In the genomic region with DNA sequence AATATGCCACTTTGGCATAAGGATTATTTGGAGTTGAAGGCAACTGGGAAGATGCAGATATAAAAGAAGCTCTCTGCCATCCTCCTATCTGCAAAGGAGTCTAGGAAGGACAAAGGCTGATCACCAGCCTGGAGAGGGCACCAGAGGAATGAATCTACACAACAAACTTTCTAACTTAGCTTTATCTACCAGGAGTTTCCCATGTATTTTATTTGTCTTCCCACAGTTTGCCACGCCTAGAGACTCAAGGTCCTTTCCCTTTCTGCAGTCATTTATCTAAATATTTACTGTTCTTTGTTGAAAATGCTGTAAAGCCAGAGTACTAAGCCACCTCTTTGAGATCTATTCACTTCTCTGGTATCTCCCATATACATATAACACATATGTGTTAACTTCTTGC, we compare ENCODE assay signal across 9 cellular contexts. TPM values are rescaled to one million over a fixed set of nuclear protein-coding genes. Genes with fewer than 3 reads are reported as not detected.
A peak's percentile ranks its signal among the peaks of the same experiment; 100 is the strongest.
DNase-seq lines count a peak whose midpoint lies in the region; ATAC-seq and TF ChIP-seq lines count a peak whose summit lies in the region.
"Had no signal": no experiment of that assay in that cellular context is flagged by ENCODE, and none has a peak within 500 bp of the region (broad histone marks: within the 10 kb centered on the region; RNA-seq: fewer than 3 reads in every experiment).

No MANE protein-coding gene starts in this region.

- H3K4me3 Mint-ChIP-seq in MCF 10A (ENCODE audit: unreplicated experiment), result no peak overlapping the region
- no peak overlapping the region for H3K4me3 Mint-ChIP-seq in CD8-positive, alpha-beta memory T cell

- CTCF ChIA-PET in MCF 10A (lab: Yijun Ruan, JAX), result interaction anchor here (0.6 to 3.0 kb wide), 31 partner anchors 9 to 150 kb away, joined by 3 to 33 read pairs (median 5); partner anchors contain the start of gene EIF2AK4
- CTCF ChIA-PET in CD8-positive, alpha-beta memory T cell (lab: Charles Lee), result no interaction called here

- H3K36me3 Mint-ChIP-seq in MCF 10A (ENCODE audit: insufficient read depth, unreplicated experiment), result no peaks in the 10 kb centered on the region
- H3K36me3 Mint-ChIP-seq in CD8-positive, alpha-beta memory T cell, result no peaks in the 10 kb centered on the region

- no peak overlapping the region for H3K27ac ChIP-seq in breast epithelium
- H3K27ac ChIP-seq in SJSA1, result peak overlapping the region; percentile 8; the same call in 1 of the 2 replicates
- peak overlapping the region in 3 of 4 donors; percentile 60 to 66 (median 62) for H3K27ac ChIP-seq in transverse colon
- no peak overlapping the region for H3K27ac ChIP-seq in CD8-positive, alpha-beta memory T cell (ENCODE audit: low read depth, low read length)
- H3K27ac ChIP-seq: skin epidermis had no signal

- no peaks in the 10 kb centered on the region for H3K27me3 Mint-ChIP-seq in MCF 10A (ENCODE audit: insufficient read depth, unreplicated experiment)
- peaks cover 13 to 33% of the 10 kb centered on the region in 2 donors for H3K27me3 Mint-ChIP-seq in CD8-positive, alpha-beta memory T cell

- ATAC-seq in GM21447 (IDR thresholded peaks at IDR 0.05; ENCODE audit: unreplicated experiment) (no peak), GM19452 (IDR thresholded peaks at IDR 0.05; ENCODE audit: unreplicated experiment) (no peak)

- POLR2A ChIA-PET in MCF 10A (lab: Yijun Ruan, JAX), result interaction anchor here (0.6 to 2.4 kb wide), 9 partner anchors 9 to 151 kb away, joined by 3 to 24 read pairs (median 3); partner anchors contain the start of gene EIF2AK4
- POLR2A ChIA-PET in CD8-positive, alpha-beta memory T cell (lab: Charles Lee), result no interaction called here

- H3K27ac Mint-ChIP-seq in MCF 10A (ENCODE audit: low read depth, unreplicated experiment), result peak overlapping the region; percentile 85
- no peak overlapping the region for H3K27ac Mint-ChIP-seq in CD8-positive, alpha-beta memory T cell

- no peaks in the 10 kb centered on the region for H3K36me3 ChIP-seq in breast epithelium
- H3K36me3 ChIP-seq in SJSA1, result peaks cover 20% of the 10 kb centered on the region
- no peaks in the 10 kb centered on the region for H3K36me3 ChIP-seq in transverse colon
- no peaks in the 10 kb centered on the region for H3K36me3 ChIP-seq in CD8-positive, alpha-beta memory T cell (ENCODE audit: insufficient read depth, low read length)

- no TSS peak for BruUV-seq in MCF 10A (replicated peaks; lab: Mats Ljungman, UMichigan)

- in situ Hi-C loops in transverse colon (cut with MboI; ENCODE audit: low pct_ligation_motif_present in 1 of 4, low pct_unique_long_range_greater_than_20kb in 1 of 4, low sequenced_read_pairs in 3 of 4), result no loop called here

- H3K9me3 ChIP-seq in breast epithelium (no peaks in the 10 kb centered on the region), SJSA1 (replicated peaks) (no peaks in the 10 kb centered on the region), transverse colon (no peaks in the 10 kb centered on the region)
- no peaks in the 10 kb centered on the region for H3K9me3 ChIP-seq in CD8-positive, alpha-beta memory T cell (ENCODE audit: low read length)

- TF ChIP-seq POLR2A in breast epithelium (IDR thresholded peaks at IDR 0.05) (no peak), transverse colon (IDR thresholded peaks at IDR 0.05) (no peak)

- H3K4me1 ChIP-seq in breast epithelium, result no peaks in the 10 kb centered on the region
- peaks cover 14% of the 10 kb centered on the region for H3K4me1 ChIP-seq in SJSA1 (replicated peaks)
- H3K4me1 ChIP-seq in transverse colon, result peaks cover 0 to 13% (median 10%) of the 10 kb centered on the region in 4 donors
- H3K4me1 ChIP-seq in CD8-positive, alpha-beta memory T cell (ENCODE audit: insufficient read depth, low read length), result no peaks in the 10 kb centered on the region

- H3K4me3 ChIP-seq in breast epithelium, result no peak overlapping the region
- H3K4me3 ChIP-seq in SJSA1, result no peak overlapping the region
- no peak overlapping the region for H3K4me3 ChIP-seq in transverse colon
- no peak overlapping the region for H3K4me3 ChIP-seq in CD8-positive, alpha-beta memory T cell (ENCODE audit: low read length)
- H3K4me3 ChIP-seq: skin epidermis had no signal

- TF ChIP-seq CTCF in MCF 10A (IDR thresholded peaks at IDR 0.05; ENCODE audit: unreplicated experiment), result peak; percentile 36
- TF ChIP-seq CTCF in breast epithelium (IDR thresholded peaks at IDR 0.05), result no peak
- TF ChIP-seq CTCF in transverse colon (IDR thresholded peaks at IDR 0.05), result peak; percentile 24 to 57 (median 39)

- peaks cover 16% of the 10 kb centered on the region for H3K4me1 Mint-ChIP-seq in MCF 10A (ENCODE audit: insufficient read depth, unreplicated experiment)
- no peaks in the 10 kb centered on the region for H3K4me1 Mint-ChIP-seq in CD8-positive, alpha-beta memory T cell

- WGBS in transverse colon (ENCODE audit: low coverage in 1 of 2), 2 donors, result 8 to 14% methylated on average over 1 of the region's 1 CpG

- H3K27me3 ChIP-seq in breast epithelium, result no peaks in the 10 kb centered on the region
- H3K27me3 ChIP-seq in SJSA1 (replicated peaks), result no peaks in the 10 kb centered on the region
- no peaks in the 10 kb centered on the region for H3K27me3 ChIP-seq in transverse colon
- peaks cover 4% of the 10 kb centered on the region for H3K27me3 ChIP-seq in CD8-positive, alpha-beta memory T cell (ENCODE audit: insufficient read depth, low read length, poor library complexity, severe bottlenecking)

- H3K9me3 Mint-ChIP-seq in MCF 10A (ENCODE audit: unreplicated experiment), result no peaks in the 10 kb centered on the region
- H3K9me3 Mint-ChIP-seq in CD8-positive, alpha-beta memory T cell, result no peaks in the 10 kb centered on the region

- intact Hi-C loops in MCF 10A (cut with micrococcal nuclease) (loop anchor here (2.0 to 10.0 kb wide), 3 partner anchors 45 to 149 kb away; partner anchors contain the start of gene SRP14), breast epithelium (cut with DNase I; ENCODE audit: low total_unique reads) (no loop called here), transverse colon (cut with DNase I; ENCODE audit: low total_unique reads) (no loop called here)

- DNase-seq in MCF 10A (ENCODE audit: unreplicated experiment) (peak; percentile 65), breast epithelium (ENCODE audit: low spot score in 2 of 2) (no peak), SJSA1 (ENCODE audit: low read depth in 1 of 2, low spot score in 2 of 2) (peak; percentile 50 to 77), glomerular visceral epithelial cell (ENCODE audit: extremely low spot score) (peak; percentile 44), transverse colon (peak; percentile 46)
- DNase-seq in CD8-positive, alpha-beta memory T cell, result no peak

- TF ChIP-seq EP300 in transverse colon (IDR thresholded peaks at IDR 0.05; ENCODE audit: low read depth), result peak; percentile 26

RNA-seq across cellular contexts. Expression of gene GPR176, which starts 32.2 kb away (rescaled TPM):
- 1.8 and 2.3 TPM in 2 replicates for total RNA-seq in MCF 10A (2022)
- total RNA-seq in breast epithelium, result 10 to 100 TPM in 1 of 3 donors, 1 to 10 TPM in 2; 4.4 to 12.1 (median 9.4) TPM
- total RNA-seq in SJSA1 (2014; rRNA removed; shearing (Covaris generic)), result 69.5 and 117 TPM in 2 replicates
- total RNA-seq in transverse colon, result 10 to 100 TPM in 1 of 4 donors, 1 to 10 TPM in 2, not detected in 1; 1.6 to 10.9 (median 2.5) TPM
- total RNA-seq in CD8-positive, alpha-beta memory T cell, result under 1 TPM in 1 of 2 experiments, not detected in 1; 0.20 TPM
- polyA plus RNA-seq in CD8-positive, alpha-beta memory T cell, result not detected

RNA-seq across cellular contexts. Expression of gene EIF2AK4, which starts 46.1 kb away (rescaled TPM):
- total RNA-seq in MCF 10A (2022) (37.2 and 44.8 TPM in 2 replicates), breast epithelium (10 to 100 TPM; 44.9 to 54.3 (median 46.7) TPM), transverse colon (10 to 100 TPM; 22.4 to 52.9 (median 36.5) TPM)
- 31.4 and 59.9 TPM in 2 replicates for total RNA-seq in SJSA1 (2014; rRNA removed; shearing (Covaris generic))
- total RNA-seq in CD8-positive, alpha-beta memory T cell, result 10 to 100 TPM; 23.9 to 24.3 TPM
- 17.0 TPM for polyA plus RNA-seq in CD8-positive, alpha-beta memory T cell

Comparison
In these comparisons a context has a peak if more than half of its experiments do, and no peak if none do; other contexts are left out.
1. DNase-seq: peak in MCF 10A (single experiment), SJSA1 (2 of 2), glomerular visceral epithelial cell (single experiment) and transverse colon (single experiment); none in breast epithelium (0 of 2) and CD8-positive, alpha-beta memory T cell (0 of 5).
2. CTCF ChIP-seq: peak in MCF 10A (single experiment) and transverse colon (5 of 5); none in breast epithelium (0 of 3).
3. H3K27ac ChIP-seq: peak in SJSA1 (single experiment) and transverse colon (3 of 4); none in breast epithelium (0 of 2) and CD8-positive, alpha-beta memory T cell (single experiment).